Comparison of ENCODE assay signal across 8 cellular contexts in genomic region chr21:44875341-44875740, GRCh38. TPM values are rescaled to one million over a fixed set of nuclear protein-coding genes. Genes with fewer than 3 reads are reported as not detected.
DNase-seq lines count a peak whose midpoint lies in the region; ATAC-seq and TF ChIP-seq lines count a peak whose summit lies in the region.

No MANE protein-coding gene starts in this region.

- no peak for ATAC-seq in activated CD8-positive, alpha-beta T cell treated with anti-CD3 and anti-CD28 coated beads, Interleukin-2, amount 10 ng/mL, durations not matched to agents 7 days and 5 days
- no peak for ATAC-seq in GM21381 (IDR thresholded peaks at IDR 0.05; ENCODE audit: unreplicated experiment)

- POLR2A ChIA-PET in activated CD8-positive, alpha-beta T cell treated with anti-CD3 and anti-CD28 coated beads, Interleukin-2, amount 10 ng/mL, durations not matched to agents 7 days and 5 days (lab: Charles Lee), result interaction anchor here (0.7 to 2.7 kb wide), 9 partner anchors 8 to 76 kb away, joined by 3 to 15 read pairs (median 4); partner anchors contain the start of gene UBE2G2

- H3K4me1 Mint-ChIP-seq in activated CD8-positive, alpha-beta T cell treated with anti-CD3 and anti-CD28 coated beads, Interleukin-2, amount 10 ng/mL, durations not matched to agents 7 days and 5 days (ENCODE audit: low read depth), result peaks cover 47% of the 10 kb centered on the region
- H3K4me1 Mint-ChIP-seq in progenitor cell of endocrine pancreas (ENCODE audit: low read depth), result peaks cover 22% of the 10 kb centered on the region

- intact Hi-C loops in left ventricle myocardium inferior (cut with micrococcal nuclease), result no loop called here
- intact Hi-C loops in spleen (cut with DNase I; ENCODE audit: low total_unique reads), result loop anchor here (5.0 kb wide), 1 partner anchor 73 kb away; the partner anchor contains the start of gene UBE2G2

- peak overlapping the region; percentile 90 for H3K27ac Mint-ChIP-seq in activated CD8-positive, alpha-beta T cell treated with anti-CD3 and anti-CD28 coated beads, Interleukin-2, amount 10 ng/mL, durations not matched to agents 7 days and 5 days
- H3K27ac Mint-ChIP-seq in progenitor cell of endocrine pancreas, result no peak overlapping the region

- H3K27me3 ChIP-seq in HUES48 (ENCODE audit: control insufficient read depth, insufficient read depth, low read length) (peaks cover 18% of the 10 kb centered on the region), left ventricle myocardium inferior (ENCODE audit: low read depth) (no peaks in the 10 kb centered on the region), spleen (replicated peaks in 1 of 7) (no peaks in the 10 kb centered on the region)

- H3K4me1 ChIP-seq in HUES48 (ENCODE audit: control insufficient read depth, insufficient read depth, low read length), result peaks cover 20% of the 10 kb centered on the region
- H3K4me1 ChIP-seq in left ventricle myocardium inferior, result peaks cover 53% of the 10 kb centered on the region
- peaks cover 44 to 91% (median 72%) of the 10 kb centered on the region in 6 donors for H3K4me1 ChIP-seq in spleen

- DNase-seq in AG08395 (ENCODE audit: low spot score), result peak; percentile 29
- DNase-seq in activated CD8-positive, alpha-beta T cell treated with anti-CD3 and anti-CD28 coated beads, Interleukin-2, amount 10 ng/mL, durations not matched to agents 7 days and 5 days, result peak; percentile 52
- no peak for DNase-seq in left ventricle myocardium inferior
- DNase-seq in spleen, result no peak
- no peak for DNase-seq in progenitor cell of endocrine pancreas (ENCODE audit: low spot score, unreplicated experiment)
- no peak for DNase-seq in activated effector memory CD4-positive, alpha-beta T cell treated with Interleukin-2 at 50 U/mL for 16 hours

- TF ChIP-seq CTCF in left ventricle myocardium inferior (IDR thresholded peaks at IDR 0.05; ENCODE audit: borderline replicate concordance) (no peak), spleen (IDR thresholded peaks at IDR 0.05 in 8 of 11, conservative IDR thresholded peaks at IDR 0.05 in 3 of 11) (no peak), progenitor cell of endocrine pancreas (IDR thresholded peaks at IDR 0.05; ENCODE audit: unreplicated experiment) (no peak)

- CTCF ChIA-PET in activated CD8-positive, alpha-beta T cell treated with anti-CD3 and anti-CD28 coated beads, Interleukin-2, amount 10 ng/mL, durations not matched to agents 7 days and 5 days (lab: Charles Lee), result interaction anchor here (0.6 to 6.3 kb wide), 11 partner anchors 13 to 227 kb away, joined by 3 to 106 read pairs (median 4); partner anchors contain the start of gene UBE2G2

- H3K4me3 ChIP-seq in HUES48 (ENCODE audit: low read depth, low read length), result peak overlapping the region; percentile 89
- peak overlapping the region; percentile 85 for H3K4me3 ChIP-seq in left ventricle myocardium inferior
- peak overlapping the region; percentile 45 to 98 (median 90) for H3K4me3 ChIP-seq in spleen

- 8 to 15% (median 9%) methylated on average over 8 of the region's 8 CpGs for WGBS in spleen, 5 donors

- H3K9me3 ChIP-seq in HUES48 (ENCODE audit: control insufficient read depth, insufficient read depth, low read length) (no peaks in the 10 kb centered on the region), left ventricle myocardium inferior (replicated peaks) (no peaks in the 10 kb centered on the region), spleen (no peaks in the 10 kb centered on the region)

- peak overlapping the region; percentile 83 for H3K4me3 Mint-ChIP-seq in activated CD8-positive, alpha-beta T cell treated with anti-CD3 and anti-CD28 coated beads, Interleukin-2, amount 10 ng/mL, durations not matched to agents 7 days and 5 days
- no peak overlapping the region for H3K4me3 Mint-ChIP-seq in progenitor cell of endocrine pancreas (ENCODE audit: low read depth)

- H3K9me3 Mint-ChIP-seq in activated CD8-positive, alpha-beta T cell treated with anti-CD3 and anti-CD28 coated beads, Interleukin-2, amount 10 ng/mL, durations not matched to agents 7 days and 5 days (ENCODE audit: insufficient read depth), result no peaks in the 10 kb centered on the region
- no peaks in the 10 kb centered on the region for H3K9me3 Mint-ChIP-seq in progenitor cell of endocrine pancreas (ENCODE audit: low read depth)

- H3K27ac ChIP-seq in HUES48 (ENCODE audit: low read depth, low read length) (no peak overlapping the region), left ventricle myocardium inferior (replicated peaks) (peak overlapping the region; percentile 99), spleen (peak overlapping the region; percentile 95 to 100 (median 97))

- no peak overlapping the region for H3K9ac ChIP-seq in HUES48 (ENCODE audit: low read depth, low read length)

- no peaks in the 10 kb centered on the region for H3K27me3 Mint-ChIP-seq in activated CD8-positive, alpha-beta T cell treated with anti-CD3 and anti-CD28 coated beads, Interleukin-2, amount 10 ng/mL, durations not matched to agents 7 days and 5 days (ENCODE audit: low read depth)
- H3K27me3 Mint-ChIP-seq in progenitor cell of endocrine pancreas, result peaks cover 29% of the 10 kb centered on the region

- H3K36me3 ChIP-seq in HUES48 (ENCODE audit: control insufficient read depth, insufficient read depth, low read length), result no peaks in the 10 kb centered on the region
- no peaks in the 10 kb centered on the region for H3K36me3 ChIP-seq in left ventricle myocardium inferior
- no peaks in the 10 kb centered on the region for H3K36me3 ChIP-seq in spleen

- H3K36me3 Mint-ChIP-seq in activated CD8-positive, alpha-beta T cell treated with anti-CD3 and anti-CD28 coated beads, Interleukin-2, amount 10 ng/mL, durations not matched to agents 7 days and 5 days (ENCODE audit: low read depth), result peaks cover 8% of the 10 kb centered on the region
- no peaks in the 10 kb centered on the region for H3K36me3 Mint-ChIP-seq in progenitor cell of endocrine pancreas (ENCODE audit: insufficient read depth)

- TF ChIP-seq POLR2A in spleen (IDR thresholded peaks at IDR 0.05), result no peak

RNA-seq across cellular contexts. Expression of gene PTTG1IP, which starts 1.9 kb away (rescaled TPM):
- total RNA-seq in activated CD8-positive, alpha-beta T cell treated with anti-CD3 and anti-CD28 coated beads, Interleukin-2, amount 10 ng/mL, durations not matched to agents 7 days and 5 days, result 10 to 100 TPM; 54.9 to 55.2 TPM
- 171 TPM for total RNA-seq in left ventricle myocardium inferior
- 100 to 1,000 TPM; 121 to 189 (median 165) TPM for total RNA-seq in spleen
- polyA plus RNA-seq in spleen, result 10 to 100 TPM; 57.6 to 69.3 (median 64.9) TPM
- 221 and 226 TPM in 2 replicates for total RNA-seq in progenitor cell of endocrine pancreas

RNA-seq across cellular contexts. Expression of gene ITGB2, which starts 45.4 kb away (rescaled TPM):
- total RNA-seq in activated CD8-positive, alpha-beta T cell treated with anti-CD3 and anti-CD28 coated beads, Interleukin-2, amount 10 ng/mL, durations not matched to agents 7 days and 5 days, result 100 to 1,000 TPM; 503 to 530 TPM
- total RNA-seq in left ventricle myocardium inferior (18.6 TPM), spleen (100 to 1,000 TPM; 285 to 754 (median 415) TPM), progenitor cell of endocrine pancreas (0.41 and 0.47 TPM in 2 replicates)
- 100 to 1,000 TPM in 2 of 3 donors, 10 to 100 TPM in 1; 92.1 to 332 (median 250) TPM for polyA plus RNA-seq in spleen

RNA-seq across cellular contexts. Expression of gene SUMO3, which starts 57.5 kb away (rescaled TPM):
- 100 to 1,000 TPM in 1 of 2 experiments, 10 to 100 TPM in 1; 98.8 to 102 TPM for total RNA-seq in activated CD8-positive, alpha-beta T cell treated with anti-CD3 and anti-CD28 coated beads, Interleukin-2, amount 10 ng/mL, durations not matched to agents 7 days and 5 days
- total RNA-seq in left ventricle myocardium inferior (75.5 TPM), spleen (100 to 1,000 TPM in 1 of 7 donors, 10 to 100 TPM in 6; 62.2 to 101 (median 68.6) TPM), progenitor cell of endocrine pancreas (65.0 and 73.5 TPM in 2 replicates)
- polyA plus RNA-seq in spleen, result 10 to 100 TPM; 38.2 to 90.7 (median 57.9) TPM

Comparison
In these comparisons a context has a peak if more than half of its experiments do, and no peak if none do; other contexts are left out.
1. DNase-seq: peak in AG08395 (single experiment) and activated CD8-positive, alpha-beta T cell treated with anti-CD3 and anti-CD28 coated beads, Interleukin-2, amount 10 ng/mL, durations not matched to agents 7 days and 5 days (single experiment); none in left ventricle myocardium inferior (single experiment), spleen (single experiment), progenitor cell of endocrine pancreas (single experiment) and activated effector memory CD4-positive, alpha-beta T cell treated with Interleukin-2 at 50 U/mL for 16 hours (single experiment).
2. RNA of gene ITGB2, which starts 45.4 kb away (total RNA-seq): 503 to 530 TPM in activated CD8-positive, alpha-beta T cell treated with anti-CD3 and anti-CD28 coated beads, Interleukin-2, amount 10 ng/mL, durations not matched to agents 7 days and 5 days and 285 to 754 TPM in spleen; 18.6 TPM in left ventricle myocardium inferior (single experiment) and 0.41 to 0.47 TPM in progenitor cell of endocrine pancreas; every median in the first group is over 10 times any median in the second.
3. Peak in every context shown above with its lines, with median percentiles within 50 percentile points of each other: H3K4me3 ChIP-seq.